Comparison of ENCODE assay signal across 10 cellular contexts in the genomic region with DNA sequence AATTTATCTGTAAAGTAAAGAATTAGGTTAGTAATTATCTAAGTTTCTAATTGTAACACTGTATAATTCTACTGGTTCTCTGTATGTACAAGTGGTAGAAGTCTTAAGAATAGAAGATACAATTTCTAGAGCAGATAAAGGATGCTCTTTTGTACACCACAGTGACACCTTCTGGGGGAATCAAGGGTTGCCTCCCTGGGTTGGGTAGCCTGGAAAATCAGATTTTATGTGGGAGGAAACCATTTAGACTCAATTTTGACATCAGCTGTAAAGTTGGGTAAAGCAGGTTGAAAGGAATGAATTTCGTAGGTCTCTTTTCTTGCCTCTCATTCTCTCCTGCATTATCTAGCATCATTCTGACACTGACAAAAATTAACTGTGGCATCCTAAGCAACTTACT.
DNase-seq lines count a peak whose midpoint lies in the region; ATAC-seq and TF ChIP-seq lines count a peak whose summit lies in the region.
"Had no signal": no experiment of that assay in that cellular context is flagged by ENCODE, and none has a peak within 500 bp of the region (broad histone marks: within the 10 kb centered on the region; RNA-seq: fewer than 3 reads in every experiment).

No MANE protein-coding gene starts in this region.

- H3K36me3 ChIP-seq in GM23248 (ENCODE audit: low read depth) = no peaks in the 10 kb centered on the region
- H3K36me3 ChIP-seq in right lobe of liver = no peaks in the 10 kb centered on the region
- H3K36me3 ChIP-seq: SJCRH30 had no signal

- H3K27ac Mint-ChIP-seq in WTC11 = no peak overlapping the region

- H3K4me1 ChIP-seq in GM23248 (ENCODE audit: insufficient read depth) = no peaks in the 10 kb centered on the region
- no peaks in the 10 kb centered on the region for H3K4me1 ChIP-seq in right lobe of liver
- H3K4me1 ChIP-seq: SJCRH30 had no signal

- no peaks in the 10 kb centered on the region for H4K20me1 ChIP-seq in GM23248 (ENCODE audit: insufficient read depth)

- intact Hi-C loops in right lobe of liver (cut with DNase I) = no loop called here

- no peaks in the 10 kb centered on the region for H3K9me2 ChIP-seq in GM23248 (ENCODE audit: insufficient read depth)

- no peaks in the 10 kb centered on the region for H3F3A ChIP-seq in GM23248 (ENCODE audit: insufficient read depth)

- H3K27me3 Mint-ChIP-seq in WTC11 (ENCODE audit: low read depth) = no peaks in the 10 kb centered on the region

- no peak overlapping the region for H2AFZ ChIP-seq in GM23248

- H3K4me3 Mint-ChIP-seq in WTC11 = no peak overlapping the region

- H3K9me3 Mint-ChIP-seq in WTC11 = no peaks in the 10 kb centered on the region

- H3K27ac ChIP-seq in C4-2B (no peak overlapping the region), GM23248 (no peak overlapping the region), right lobe of liver (no peak overlapping the region)
- H3K27ac ChIP-seq: SJCRH30 had no signal

- H3K36me3 Mint-ChIP-seq in WTC11 = no peaks in the 10 kb centered on the region

- TF ChIP-seq POLR2A in right lobe of liver (IDR thresholded peaks at IDR 0.05) = no peak

- peak; percentile 51 for TF ChIP-seq CTCF in C4-2B (conservative IDR thresholded peaks at IDR 0.05)
- TF ChIP-seq CTCF in WTC11 (IDR thresholded peaks at IDR 0.05) = peak; percentile 36; the same call in 1 of the 2 replicates
- peak; percentile 10 to 39 (median 23) for TF ChIP-seq CTCF in right lobe of liver (IDR thresholded peaks at IDR 0.05)

- POLR2A ChIA-PET in WTC11 (lab: Charles Lee) = no interaction called here

- CTCF ChIA-PET in WTC11 (lab: Charles Lee) = no interaction called here

- H3K4me1 Mint-ChIP-seq in WTC11 = no peaks in the 10 kb centered on the region

- ATAC-seq in WTC11 = peak; percentile 73
- ATAC-seq in right lobe of liver = no peak
- ATAC-seq in activated CD4-positive, CD25-positive, alpha-beta regulatory T cell treated with anti-CD3 and anti-CD28 coated beads, Interleukin-2, amount 50 U/mL, for 24 hours = no peak

- H3K4me3 ChIP-seq in GM23248 (no peak overlapping the region), right lobe of liver (no peak overlapping the region)
- H3K4me3 ChIP-seq: SJCRH30 had no signal

- in situ Hi-C loops in GM23248 (cut with MboI) = no loop called here

- no peaks in the 10 kb centered on the region for H3K27me3 ChIP-seq in GM23248 (replicated peaks; ENCODE audit: insufficient read depth)
- no peaks in the 10 kb centered on the region for H3K27me3 ChIP-seq in right lobe of liver
- H3K27me3 ChIP-seq: SJCRH30 had no signal

- H3K79me2 ChIP-seq in GM23248 (ENCODE audit: insufficient read depth) = no peaks in the 10 kb centered on the region

- 8 to 21% methylated on average over 1 of the region's 1 CpG for WGBS in GM23248 (ENCODE audit: low coverage in 1 of 2, low lambda C conversion rate in 2 of 2, missing lambda C conversion rate in 2 of 2), 2 experiments
- WGBS in right lobe of liver (ENCODE audit: insufficient coverage, low coverage, low lambda C conversion rate, missing lambda C conversion rate) = 100% methylated on average over 1 of the region's 1 CpG

- H3K4me2 ChIP-seq in GM23248 (ENCODE audit: unreplicated experiment) = no peak overlapping the region

- DNase-seq in GM23248 (peak; percentile 31), WTC11 (ENCODE audit: low spot score) (peak; percentile 31), right lobe of liver (no peak), hippocampal formation (lab: John Stamatoyannopoulos, UW) (no peak), NCI-H526 treated with DMSO at 0.1 percent for 48 hours (lab: John Stamatoyannopoulos, UW) (no peak)
- DNase-seq in activated CD4-positive, alpha-beta T cell treated with anti-CD3 and anti-CD28 coated beads for 48 hours = no peak
- DNase-seq: stimulated activated naive CD4-positive, alpha-beta T cell had no signal

- H3K9me3 ChIP-seq in GM23248 (ENCODE audit: low read depth) (no peaks in the 10 kb centered on the region), right lobe of liver (no peaks in the 10 kb centered on the region)
- H3K9me3 ChIP-seq: SJCRH30 had no signal

- H3K9ac ChIP-seq in GM23248 = no peak overlapping the region

TF ChIP-seq in WTC11, 78 proteins besides CTCF, POLR2A, EP300 and RAD21 (continues in another document):
- TF ChIP-seq, protein P1, sequence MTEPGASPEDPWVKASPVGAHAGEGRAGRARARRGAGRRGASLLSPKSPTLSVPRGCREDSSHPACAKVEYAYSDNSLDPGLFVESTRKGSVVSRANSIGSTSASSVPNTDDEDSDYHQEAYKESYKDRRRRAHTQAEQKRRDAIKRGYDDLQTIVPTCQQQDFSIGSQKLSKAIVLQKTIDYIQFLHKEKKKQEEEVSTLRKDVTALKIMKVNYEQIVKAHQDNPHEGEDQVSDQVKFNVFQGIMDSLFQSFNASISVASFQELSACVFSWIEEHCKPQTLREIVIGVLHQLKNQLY (CRISPR knock-in tag; IDR thresholded peaks at IDR 0.05) = no peak
- TF ChIP-seq, protein P2, sequence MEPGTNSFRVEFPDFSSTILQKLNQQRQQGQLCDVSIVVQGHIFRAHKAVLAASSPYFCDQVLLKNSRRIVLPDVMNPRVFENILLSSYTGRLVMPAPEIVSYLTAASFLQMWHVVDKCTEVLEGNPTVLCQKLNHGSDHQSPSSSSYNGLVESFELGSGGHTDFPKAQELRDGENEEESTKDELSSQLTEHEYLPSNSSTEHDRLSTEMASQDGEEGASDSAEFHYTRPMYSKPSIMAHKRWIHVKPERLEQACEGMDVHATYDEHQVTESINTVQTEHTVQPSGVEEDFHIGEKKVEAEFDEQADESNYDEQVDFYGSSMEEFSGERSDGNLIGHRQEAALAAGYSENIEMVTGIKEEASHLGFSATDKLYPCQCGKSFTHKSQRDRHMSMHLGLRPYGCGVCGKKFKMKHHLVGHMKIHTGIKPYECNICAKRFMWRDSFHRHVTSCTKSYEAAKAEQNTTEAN (CRISPR knock-in tag; IDR thresholded peaks at IDR 0.05) = no peak
- TF ChIP-seq, protein P3, sequence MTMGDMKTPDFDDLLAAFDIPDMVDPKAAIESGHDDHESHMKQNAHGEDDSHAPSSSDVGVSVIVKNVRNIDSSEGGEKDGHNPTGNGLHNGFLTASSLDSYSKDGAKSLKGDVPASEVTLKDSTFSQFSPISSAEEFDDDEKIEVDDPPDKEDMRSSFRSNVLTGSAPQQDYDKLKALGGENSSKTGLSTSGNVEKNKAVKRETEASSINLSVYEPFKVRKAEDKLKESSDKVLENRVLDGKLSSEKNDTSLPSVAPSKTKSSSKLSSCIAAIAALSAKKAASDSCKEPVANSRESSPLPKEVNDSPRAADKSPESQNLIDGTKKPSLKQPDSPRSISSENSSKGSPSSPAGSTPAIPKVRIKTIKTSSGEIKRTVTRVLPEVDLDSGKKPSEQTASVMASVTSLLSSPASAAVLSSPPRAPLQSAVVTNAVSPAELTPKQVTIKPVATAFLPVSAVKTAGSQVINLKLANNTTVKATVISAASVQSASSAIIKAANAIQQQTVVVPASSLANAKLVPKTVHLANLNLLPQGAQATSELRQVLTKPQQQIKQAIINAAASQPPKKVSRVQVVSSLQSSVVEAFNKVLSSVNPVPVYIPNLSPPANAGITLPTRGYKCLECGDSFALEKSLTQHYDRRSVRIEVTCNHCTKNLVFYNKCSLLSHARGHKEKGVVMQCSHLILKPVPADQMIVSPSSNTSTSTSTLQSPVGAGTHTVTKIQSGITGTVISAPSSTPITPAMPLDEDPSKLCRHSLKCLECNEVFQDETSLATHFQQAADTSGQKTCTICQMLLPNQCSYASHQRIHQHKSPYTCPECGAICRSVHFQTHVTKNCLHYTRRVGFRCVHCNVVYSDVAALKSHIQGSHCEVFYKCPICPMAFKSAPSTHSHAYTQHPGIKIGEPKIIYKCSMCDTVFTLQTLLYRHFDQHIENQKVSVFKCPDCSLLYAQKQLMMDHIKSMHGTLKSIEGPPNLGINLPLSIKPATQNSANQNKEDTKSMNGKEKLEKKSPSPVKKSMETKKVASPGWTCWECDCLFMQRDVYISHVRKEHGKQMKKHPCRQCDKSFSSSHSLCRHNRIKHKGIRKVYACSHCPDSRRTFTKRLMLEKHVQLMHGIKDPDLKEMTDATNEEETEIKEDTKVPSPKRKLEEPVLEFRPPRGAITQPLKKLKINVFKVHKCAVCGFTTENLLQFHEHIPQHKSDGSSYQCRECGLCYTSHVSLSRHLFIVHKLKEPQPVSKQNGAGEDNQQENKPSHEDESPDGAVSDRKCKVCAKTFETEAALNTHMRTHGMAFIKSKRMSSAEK (CRISPR knock-in tag; IDR thresholded peaks at IDR 0.05; ENCODE audit: borderline replicate concordance) = no peak
- no peak for TF ChIP-seq NR3C1 (CRISPR knock-in tag; conservative IDR thresholded peaks at IDR 0.05; ENCODE audit: low read depth)
- TF ChIP-seq, protein P4, sequence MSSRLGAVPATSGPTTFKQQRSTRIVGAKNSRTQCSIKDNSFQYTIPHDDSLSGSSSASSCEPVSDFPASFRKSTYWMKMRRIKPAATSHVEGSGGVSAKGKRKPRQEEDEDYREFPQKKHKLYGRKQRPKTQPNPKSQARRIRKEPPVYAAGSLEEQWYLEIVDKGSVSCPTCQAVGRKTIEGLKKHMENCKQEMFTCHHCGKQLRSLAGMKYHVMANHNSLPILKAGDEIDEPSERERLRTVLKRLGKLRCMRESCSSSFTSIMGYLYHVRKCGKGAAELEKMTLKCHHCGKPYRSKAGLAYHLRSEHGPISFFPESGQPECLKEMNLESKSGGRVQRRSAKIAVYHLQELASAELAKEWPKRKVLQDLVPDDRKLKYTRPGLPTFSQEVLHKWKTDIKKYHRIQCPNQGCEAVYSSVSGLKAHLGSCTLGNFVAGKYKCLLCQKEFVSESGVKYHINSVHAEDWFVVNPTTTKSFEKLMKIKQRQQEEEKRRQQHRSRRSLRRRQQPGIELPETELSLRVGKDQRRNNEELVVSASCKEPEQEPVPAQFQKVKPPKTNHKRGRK (CRISPR knock-in tag; IDR thresholded peaks at IDR 0.05; ENCODE audit: borderline replicate concordance) = no peak
- TF ChIP-seq TEAD4 (CRISPR knock-in tag; IDR thresholded peaks at IDR 0.05) = no peak
- TF ChIP-seq CBFB (CRISPR knock-in tag; IDR thresholded peaks at IDR 0.05; ENCODE audit: low read depth) = no peak
- no peak for TF ChIP-seq SMAD4 (CRISPR knock-in tag; IDR thresholded peaks at IDR 0.05)
- TF ChIP-seq, protein P5, sequence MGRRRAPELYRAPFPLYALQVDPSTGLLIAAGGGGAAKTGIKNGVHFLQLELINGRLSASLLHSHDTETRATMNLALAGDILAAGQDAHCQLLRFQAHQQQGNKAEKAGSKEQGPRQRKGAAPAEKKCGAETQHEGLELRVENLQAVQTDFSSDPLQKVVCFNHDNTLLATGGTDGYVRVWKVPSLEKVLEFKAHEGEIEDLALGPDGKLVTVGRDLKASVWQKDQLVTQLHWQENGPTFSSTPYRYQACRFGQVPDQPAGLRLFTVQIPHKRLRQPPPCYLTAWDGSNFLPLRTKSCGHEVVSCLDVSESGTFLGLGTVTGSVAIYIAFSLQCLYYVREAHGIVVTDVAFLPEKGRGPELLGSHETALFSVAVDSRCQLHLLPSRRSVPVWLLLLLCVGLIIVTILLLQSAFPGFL (CRISPR knock-in tag; IDR thresholded peaks at IDR 0.05; ENCODE audit: borderline replicate concordance) = no peak
- TF ChIP-seq GRHL2 (CRISPR knock-in tag; IDR thresholded peaks at IDR 0.05; ENCODE audit: insufficient replicate concordance, severe bottlenecking) = no peak
- TF ChIP-seq GABPB1 (CRISPR knock-in tag; IDR thresholded peaks at IDR 0.05) = no peak
- no peak for TF ChIP-seq ATF1 (CRISPR knock-in tag; IDR thresholded peaks at IDR 0.05)
- no peak for TF ChIP-seq HMGA2 (CRISPR knock-in tag; IDR thresholded peaks at IDR 0.05)

Comparison
In these comparisons a context has a peak if more than half of its experiments do, and no peak if none do; other contexts are left out.
1. DNase-seq: peak in GM23248 (single experiment) and WTC11 (single experiment); none in right lobe of liver (0 of 3), hippocampal formation (0 of 2), activated CD4-positive, alpha-beta T cell treated with anti-CD3 and anti-CD28 coated beads for 48 hours (single experiment) and NCI-H526 treated with DMSO at 0.1 percent for 48 hours (single experiment).
2. Peak in every context shown above with its lines, with median percentiles within 50 percentile points of each other: CTCF ChIP-seq.